ENCODE assay signal across 19 cellular contexts in the genomic region with DNA sequence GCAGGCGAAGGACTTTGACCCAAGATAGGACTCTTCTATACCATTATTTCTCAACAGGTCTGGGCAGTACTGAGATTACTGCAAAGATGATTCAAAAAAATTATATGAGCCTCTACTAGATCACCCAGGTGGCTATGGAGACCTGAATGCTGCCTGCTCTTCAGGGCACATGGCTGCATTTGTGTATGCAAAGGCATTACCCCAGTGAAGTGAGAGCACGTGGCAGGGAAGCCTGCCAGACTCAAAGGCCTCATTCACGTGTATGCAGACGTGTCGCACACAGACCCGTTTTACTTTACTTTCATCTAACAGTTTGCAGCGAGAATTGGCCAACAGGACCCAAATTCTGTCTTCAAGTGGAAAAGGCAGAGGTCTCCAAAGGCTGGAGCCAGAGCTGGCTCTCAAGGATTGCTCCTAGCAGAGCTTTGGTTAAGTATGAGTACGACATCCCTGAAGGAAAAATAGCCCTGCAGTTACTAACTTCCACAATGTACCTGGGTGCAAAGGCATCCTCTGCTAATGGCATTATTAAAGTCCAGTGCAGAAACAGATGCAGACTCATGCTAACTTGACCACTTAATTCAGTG.
"Had no signal": no experiment of that assay in that cellular context is flagged by ENCODE, and none has a peak within 500 bp of the region (broad histone marks: within the 10 kb centered on the region; RNA-seq: fewer than 3 reads in every experiment).

No MANE protein-coding gene starts in this region.

- H3K4me3 ChIP-seq: body of pancreas, ovary, psoas muscle, skin epidermis, upper lobe of left lung had no signal

- H3K4me3 Mint-ChIP-seq: activated CD4-positive, alpha-beta memory T cell treated with anti-CD3 and anti-CD28 coated beads for 36 hours; activated CD8-positive, alpha-beta memory T cell treated with anti-CD3 and anti-CD28 coated beads, Interleukin-2, amount 10 ng/mL, durations not matched to agents 7 days and 5 days; immature natural killer cell; memory B cell; naive thymus-derived CD8-positive, alpha-beta T cell; stimulated activated naive CD8-positive, alpha-beta T cell treated with anti-CD3 and anti-CD28 coated beads, Interleukin-15, amount 100 ng/mL, for 72 hours had no signal

- H3K4me1 Mint-ChIP-seq: stimulated activated naive CD8-positive, alpha-beta T cell treated with anti-CD3 and anti-CD28 coated beads, Interleukin-15, amount 100 ng/mL, for 72 hours had no signal

- H3K9me3 ChIP-seq: body of pancreas, ovary, psoas muscle, upper lobe of left lung had no signal

- H3K27me3 Mint-ChIP-seq: activated CD8-positive, alpha-beta memory T cell treated with anti-CD3 and anti-CD28 coated beads, Interleukin-2, amount 10 ng/mL, durations not matched to agents 7 days and 5 days had no signal

- H3K9me3 Mint-ChIP-seq: activated CD4-positive, alpha-beta memory T cell treated with anti-CD3 and anti-CD28 coated beads for 36 hours; activated T-helper 2 cell treated with anti-CD3 and anti-CD28 coated beads, Interferon-gamma antibody, Interleukin-2, Interleukin-4, amounts not matched to agents 10 μg/mL and 5 μg/mL and 100 μg/mL, durations not matched to agents 14 hours and 24 hours and 36 hours; immature natural killer cell; memory B cell; naive thymus-derived CD8-positive, alpha-beta T cell; stimulated activated naive CD8-positive, alpha-beta T cell treated with anti-CD3 and anti-CD28 coated beads, Interleukin-15, amount 100 ng/mL, for 72 hours had no signal

- H3K27ac ChIP-seq: body of pancreas, ovary, psoas muscle, skin epidermis, upper lobe of left lung had no signal

- H3K36me3 Mint-ChIP-seq: activated CD4-positive, alpha-beta memory T cell treated with anti-CD3 and anti-CD28 coated beads for 36 hours; activated CD8-positive, alpha-beta memory T cell treated with anti-CD3 and anti-CD28 coated beads, Interleukin-2, amount 10 ng/mL, durations not matched to agents 7 days and 5 days; immature natural killer cell; memory B cell; naive thymus-derived CD8-positive, alpha-beta T cell had no signal

- H3K27me3 ChIP-seq: body of pancreas, ovary, upper lobe of left lung had no signal

- ATAC-seq: activated CD8-positive, alpha-beta memory T cell treated with anti-CD3 and anti-CD28 coated beads, Interleukin-2, amount 10 ng/mL, durations not matched to agents 7 days and 5 days; body of pancreas; naive thymus-derived CD8-positive, alpha-beta T cell; psoas muscle; right cardiac atrium; stimulated activated naive CD8-positive, alpha-beta T cell treated with anti-CD3 and anti-CD28 coated beads, Interleukin-15, amount 100 ng/mL, for 72 hours had no signal

- H3K27ac Mint-ChIP-seq: activated CD4-positive, alpha-beta memory T cell treated with anti-CD3 and anti-CD28 coated beads for 36 hours; activated CD8-positive, alpha-beta memory T cell treated with anti-CD3 and anti-CD28 coated beads, Interleukin-2, amount 10 ng/mL, durations not matched to agents 7 days and 5 days; activated T-helper 2 cell treated with anti-CD3 and anti-CD28 coated beads, Interferon-gamma antibody, Interleukin-2, Interleukin-4, amounts not matched to agents 10 μg/mL and 5 μg/mL and 100 μg/mL, durations not matched to agents 14 hours and 24 hours and 36 hours; immature natural killer cell; memory B cell; naive thymus-derived CD8-positive, alpha-beta T cell; stimulated activated naive CD8-positive, alpha-beta T cell treated with anti-CD3 and anti-CD28 coated beads, Interleukin-15, amount 100 ng/mL, for 72 hours had no signal

- H3K36me3 ChIP-seq: ovary, upper lobe of left lung had no signal

- DNase-seq: activated CD4-positive, alpha-beta memory T cell treated with anti-CD3 and anti-CD28 coated beads for 36 hours; activated CD4-positive, alpha-beta T cell treated with anti-CD3 and anti-CD28 coated beads for 4 hours; activated CD8-positive, alpha-beta memory T cell treated with anti-CD3 and anti-CD28 coated beads, Interleukin-2, amount 10 ng/mL, durations not matched to agents 7 days and 5 days; activated naive CD4-positive, alpha-beta T cell treated with Interleukin-2 at 50 U/mL for 16 hours; activated T-cell treated with anti-CD3 and anti-CD28 coated beads, Interleukin-2, amount 50 U/mL, for 1 hour; head of caudate nucleus; immature natural killer cell; naive thymus-derived CD8-positive, alpha-beta T cell; ovary; psoas muscle; right cardiac atrium; stimulated activated CD4-positive, alpha-beta T cell treated with anti-CD3 and anti-CD28 coated beads, Interleukin-15, amount 100 ng/mL, for 24 hours; stimulated activated CD4-positive, alpha-beta T cell treated with anti-CD3 and anti-CD28 coated beads, Interleukin-4, amount 100 ng/mL, for 1 hour; stimulated activated naive CD8-positive, alpha-beta T cell treated with anti-CD3 and anti-CD28 coated beads, Interleukin-15, amount 100 ng/mL, for 72 hours; upper lobe of left lung had no signal
